In genomic region chr2:241703128-241703604, GRCh38 we compare ENCODE assay signal across 1 cellular context.
TF ChIP-seq lines count a peak whose summit lies in the region.

No MANE protein-coding gene starts in this region.

TF ChIP-seq in HCT116, 20 proteins besides CTCF, POLR2A, EP300 and RAD21 (continued from another document):
- TF ChIP-seq ELF1 (IDR thresholded peaks at IDR 0.05; ENCODE audit: borderline replicate concordance, low read depth) (no peak), EZH2phosphoT487 (IDR thresholded peaks at IDR 0.05; ENCODE audit: borderline replicate concordance) (no peak)
